Comparison of ENCODE assay signal across 9 cellular contexts in the genomic region with DNA sequence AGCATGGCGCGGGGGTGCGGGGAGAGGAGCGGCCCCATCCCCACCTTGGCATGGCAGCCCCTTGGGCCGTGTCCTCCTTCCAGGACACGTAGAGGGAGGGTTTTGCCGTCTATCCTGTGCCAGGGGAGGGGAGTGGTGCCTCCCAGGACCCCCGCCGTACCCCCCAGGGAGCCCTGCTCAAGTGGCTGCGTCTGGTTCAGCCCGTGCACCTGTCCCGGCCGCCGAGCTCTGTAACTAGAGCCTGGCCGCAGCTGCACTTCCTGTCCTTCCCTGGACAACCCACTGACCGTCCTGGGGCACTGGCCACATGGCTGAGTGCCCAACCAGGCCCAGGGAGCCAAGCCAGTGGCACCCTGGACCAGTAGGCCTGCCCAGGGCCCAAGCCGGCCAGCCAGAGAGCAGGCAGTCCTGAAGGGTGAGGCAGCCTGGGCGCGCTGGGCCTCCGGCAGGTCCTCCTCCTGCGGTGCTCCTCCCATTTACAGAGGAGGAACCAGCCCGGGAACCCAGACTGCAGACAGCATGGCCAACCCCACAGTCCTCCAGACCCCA. TPM values are rescaled to one million over a fixed set of nuclear protein-coding genes. Genes with fewer than 3 reads are reported as not detected.
DNase-seq lines count a peak whose midpoint lies in the region; ATAC-seq and TF ChIP-seq lines count a peak whose summit lies in the region.
"Had no signal": no experiment of that assay in that cellular context is flagged by ENCODE, and none has a peak within 500 bp of the region (broad histone marks: within the 10 kb centered on the region; RNA-seq: fewer than 3 reads in every experiment).

No MANE protein-coding gene starts in this region.

- ATAC-seq in esophagus mucosa = peak; percentile 27
- ATAC-seq in GM18511 (IDR thresholded peaks at IDR 0.05; ENCODE audit: unreplicated experiment) = no peak
- no peak for ATAC-seq in HG03159 (IDR thresholded peaks at IDR 0.05; ENCODE audit: unreplicated experiment)

- TF ChIP-seq CTCF in BE2C (IDR thresholded peaks at IDR 0.05; ENCODE audit: low read depth, low read length) (no peak), PC-9 (conservative IDR thresholded peaks at IDR 0.05) (no peak), osteoblast (IDR thresholded peaks at IDR 0.05; ENCODE audit: extremely low read depth, low read depth, low read length) (no peak)

- H3K9me3 ChIP-seq in BE2C (no peaks in the 10 kb centered on the region), PC-9 (ENCODE audit: insufficient read depth, low read depth) (no peaks in the 10 kb centered on the region), osteoblast (ENCODE audit: low read depth, low read length) (no peaks in the 10 kb centered on the region)

- CTCF ChIA-PET in PC-9 (lab: Charles Lee) = no interaction called here

- H3F3A ChIP-seq in PC-9 (ENCODE audit: insufficient read depth, low read depth) = peaks cover 69% of the 10 kb centered on the region

- DNase-seq in BE2C = peak; percentile 16
- DNase-seq in PC-9 = peak; percentile 73 to 92
- DNase-seq in osteoblast (ENCODE audit: insufficient read length, low spot score, missing footprints) = peak; percentile 92
- no peak for DNase-seq in effector CD8-positive, alpha-beta T cell (lab: John Stamatoyannopoulos, UW)
- DNase-seq in NCI-H82 (lab: John Stamatoyannopoulos, UW) = no peak
- DNase-seq: midbrain had no signal

- no peaks in the 10 kb centered on the region for H3K9me2 ChIP-seq in PC-9 (ENCODE audit: insufficient read depth)

- POLR2A ChIA-PET in PC-9 (lab: Charles Lee; ENCODE audit: unreplicated experiment) = interaction anchor here (0.5 to 2.4 kb wide), 5 partner anchors 8 to 31 kb away, joined by 5 to 26 read pairs (median 10); partner anchors contain the start of gene RPS21

- H3K4me1 ChIP-seq in BE2C (peaks cover 45% of the 10 kb centered on the region), PC-9 (replicated peaks; ENCODE audit: insufficient read depth) (peaks cover 92% of the 10 kb centered on the region), osteoblast (ENCODE audit: insufficient read depth, low read length) (peaks cover 34% of the 10 kb centered on the region)

- no TSS peak for BruUV-seq in PC-9 (replicated peaks; lab: Mats Ljungman, UMichigan)

- peak overlapping the region; percentile 91 for H3K4me2 ChIP-seq in PC-9
- no peak overlapping the region for H3K4me2 ChIP-seq in osteoblast (ENCODE audit: insufficient read depth, low read length)

- H3K36me3 ChIP-seq in BE2C (no peaks in the 10 kb centered on the region), PC-9 (ENCODE audit: low read depth) (no peaks in the 10 kb centered on the region), osteoblast (ENCODE audit: insufficient read depth, low read length) (no peaks in the 10 kb centered on the region)

- intact Hi-C loops in PC-9 (cut with micrococcal nuclease; ENCODE audit: unreplicated experiment) = loop anchor here (2.0 to 5.0 kb wide), 4 partner anchors 25 to 264 kb away; partner anchors contain the start of genes ADRM1, PSMA7 and SS18L1

- H4K20me1 ChIP-seq in PC-9 (ENCODE audit: insufficient read depth) (peaks cover 22% of the 10 kb centered on the region), osteoblast (ENCODE audit: insufficient read depth, low read length) (no peaks in the 10 kb centered on the region)

- H3K27me3 ChIP-seq in BE2C (no peaks in the 10 kb centered on the region), PC-9 (ENCODE audit: insufficient read depth, low read depth) (no peaks in the 10 kb centered on the region), osteoblast (ENCODE audit: insufficient read depth, low read length) (no peaks in the 10 kb centered on the region)

- H3K79me2 ChIP-seq in PC-9 (ENCODE audit: low read depth) (peaks cover 85% of the 10 kb centered on the region), osteoblast (ENCODE audit: insufficient read depth, low read length) (no peaks in the 10 kb centered on the region)

- H3K27ac ChIP-seq in PC-9 = peak overlapping the region; percentile 86
- no peak overlapping the region for H3K27ac ChIP-seq in osteoblast (ENCODE audit: low read depth, low read length)

- H3K4me3 ChIP-seq in BE2C (ENCODE audit: low read depth, low read length) (no peak overlapping the region), PC-9 (peak overlapping the region; percentile 55), osteoblast (ENCODE audit: insufficient read depth, low read length) (no peak overlapping the region)

- H2AFZ ChIP-seq in PC-9 (no peak overlapping the region), osteoblast (ENCODE audit: low read length) (no peak overlapping the region)

RNA-seq across cellular contexts. Expression of gene LAMA5, which starts 8.9 kb away (rescaled TPM):
- polyA plus RNA-seq in BE2C (2012; ENCODE audit: insufficient read depth, insufficient read length, low read depth) = 86.4 TPM
- total RNA-seq in PC-9 (2021) = 700 and 744 TPM in 2 replicates
- 83.4 TPM for total RNA-seq in esophagus mucosa
- total RNA-seq in osteoblast = 0.88 and 2.2 TPM in 2 replicates

RNA-seq across cellular contexts. Expression of gene RPS21, which starts 28.7 kb away (rescaled TPM):
- polyA plus RNA-seq in BE2C (2012; ENCODE audit: insufficient read depth, insufficient read length, low read depth) = 4,851 TPM
- total RNA-seq in PC-9 (2021) (2,188 and 2,275 TPM in 2 replicates), esophagus mucosa (1,745 TPM), osteoblast (460 and 508 TPM in 2 replicates)

RNA-seq across cellular contexts. Expression of gene CABLES2, which starts 48.8 kb away (rescaled TPM):
- 2.7 TPM for polyA plus RNA-seq in BE2C (2012; ENCODE audit: insufficient read depth, insufficient read length, low read depth)
- total RNA-seq in PC-9 (2021) (11.2 and 14.1 TPM in 2 replicates), esophagus mucosa (2.4 TPM), osteoblast (1.8 TPM in 2 replicates)

RNA-seq across cellular contexts. Expression of gene ADRM1, which starts 55.4 kb away (rescaled TPM):
- 467 TPM for polyA plus RNA-seq in BE2C (2012; ENCODE audit: insufficient read depth, insufficient read length, low read depth)
- total RNA-seq in PC-9 (2021) = 172 and 173 TPM in 2 replicates
- total RNA-seq in esophagus mucosa = 76.1 TPM
- total RNA-seq in osteoblast = 93.1 and 103 TPM in 2 replicates

Comparison
In these comparisons a context has a peak if more than half of its experiments do, and no peak if none do; other contexts are left out.
1. DNase-seq: peak in BE2C (single experiment), PC-9 (2 of 2) and osteoblast (single experiment); none in effector CD8-positive, alpha-beta T cell (single experiment) and NCI-H82 (single experiment).
2. RNA of gene LAMA5, which starts 8.9 kb away (total RNA-seq): 700 to 744 TPM in PC-9 and 83.4 TPM in esophagus mucosa (single experiment); 0.88 to 2.2 TPM in osteoblast; every median in the first group is over 10 times any median in the second.